Comparison of ENCODE assay signal across 35 cellular contexts in the genomic region with DNA sequence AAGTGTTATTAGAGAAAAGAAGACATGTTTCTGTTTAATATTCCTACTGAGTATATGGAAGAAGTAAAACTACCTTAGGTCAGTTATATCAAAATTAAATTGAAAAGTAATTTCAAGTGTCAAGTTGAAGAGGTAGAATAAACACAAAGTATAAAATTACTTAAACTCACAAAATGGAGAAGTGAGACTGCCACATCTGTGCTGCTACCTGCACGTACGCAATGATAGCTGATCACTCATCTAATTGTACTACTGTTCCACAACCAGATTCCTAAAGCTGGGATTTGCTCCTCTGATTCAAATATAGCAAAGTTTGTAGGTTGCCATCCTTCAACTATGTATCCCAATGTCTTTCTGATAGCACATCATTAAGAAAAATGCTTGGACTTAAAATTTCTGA. TPM values are rescaled to one million over a fixed set of nuclear protein-coding genes. Genes with fewer than 3 reads are reported as not detected.
"Had no signal": no experiment of that assay in that cellular context is flagged by ENCODE, and none has a peak within 500 bp of the region (broad histone marks: within the 10 kb centered on the region; RNA-seq: fewer than 3 reads in every experiment).

No MANE protein-coding gene starts in this region.

- DNase-seq: activated CD4-positive, alpha-beta memory T cell treated with anti-CD3 and anti-CD28 coated beads, Interleukin-2, amount 10 ng/mL, durations not matched to agents 7 days and 5 days; activated CD4-positive, alpha-beta T cell treated with anti-CD3 and anti-CD28 coated beads for 1 hour; activated CD4-positive, alpha-beta T cell treated with anti-CD3 and anti-CD28 coated beads for 48 hours; activated CD4-positive, CD25-positive, alpha-beta regulatory T cell; activated CD8-positive, alpha-beta memory T cell treated with anti-CD3 and anti-CD28 coated beads for 24 hours; activated CD8-positive, alpha-beta memory T cell treated with anti-CD3 and anti-CD28 coated beads, Interleukin-2, amount 10 ng/mL, durations not matched to agents 7 days and 5 days; activated CD8-positive, alpha-beta memory T cell treated with anti-CD3 and anti-CD28 coated beads, Interleukin-2, amount 50 U/mL, for 48 hours; activated effector memory CD4-positive, alpha-beta T cell treated with Interleukin-2 at 50 U/mL for 16 hours; activated naive CD4-positive, alpha-beta T cell treated with anti-CD3 and anti-CD28 coated beads, Interleukin-2, amount 10 ng/mL, durations not matched to agents 7 days and 5 days; activated naive CD8-positive, alpha-beta T cell treated with anti-CD3 and anti-CD28 coated beads, Interleukin-2, amount 50 U/mL, for 24 hours; activated T-cell treated with anti-CD3 and anti-CD28 coated beads, Interleukin-2, amount 50 U/mL, for 48 hours; anterior cingulate cortex; caudate nucleus; cerebellar nuclear complex; NCI-H1048; NCI-H1105 treated with DMSO at 0.1 percent for 48 hours; NCI-H1436; NCI-H1694; NCI-H2029 treated with DMSO at 0.1 percent for 48 hours; NCI-H2107; NCI-H2171; NCI-H510A; NCI-H526; NCI-H748 treated with DMSO at 0.1 percent for 48 hours; NK-92 treated with Interleukin-12 subunit alpha and Interleukin-12 subunit beta, amount 100 ng/mL, for 24 hours; Right ventricle myocardium superior; SJCRH30; T1000; WERI-Rb-1 had no signal

- H3K27me3 ChIP-seq: SJCRH30 had no signal

- H3K4me3 ChIP-seq: SJCRH30, SK-N-MC had no signal

- H3K4me1 ChIP-seq: SJCRH30 had no signal

- H3K9me3 ChIP-seq: SJCRH30 had no signal

- H3K36me3 ChIP-seq: SJCRH30, WERI-Rb-1 had no signal

- H3K27ac ChIP-seq: SJCRH30, SK-N-MC, WERI-Rb-1 had no signal

- FAIRE-seq: bronchial epithelial cell had no signal

- ATAC-seq: activated CD8-positive, alpha-beta memory T cell treated with anti-CD3 and anti-CD28 coated beads, Interleukin-2, amount 10 ng/mL, durations not matched to agents 7 days and 5 days; activated naive CD8-positive, alpha-beta T cell treated with anti-CD3 and anti-CD28 coated beads, Interleukin-2, amount 50 U/mL, for 24 hours had no signal

RNA-seq across cellular contexts. Expression of gene EQTN, which starts 24.8 kb away (rescaled TPM):
- total RNA-seq: activated CD4-positive, alpha-beta memory T cell treated with anti-CD3 and anti-CD28 coated beads, Interleukin-2, amount 10 ng/mL, durations not matched to agents 7 days and 5 days; activated CD8-positive, alpha-beta memory T cell treated with anti-CD3 and anti-CD28 coated beads, Interleukin-2, amount 10 ng/mL, durations not matched to agents 7 days and 5 days; bronchial epithelial cell; MCF 10A; OCI-LY7; Right ventricle myocardium superior; SJCRH30; T-helper 1 cell treated with Interleukin-12 subunit alpha and Interleukin-12 subunit beta and Interleukin-4 antibody, amounts not matched to agents 30 ng/mL and 1 ng/mL, for 36 hours; T-helper 2 cell treated with Interferon-gamma antibody and Interleukin-4, amounts not matched to agents 100 ng/mL and 5 ng/mL, for 36 hours had no signal
